ENCODE assay signal across 16 cellular contexts in genomic region chr3:72279631-72280041, GRCh38.
DNase-seq lines count a peak whose midpoint lies in the region; ATAC-seq and TF ChIP-seq lines count a peak whose summit lies in the region.
"Had no signal": no experiment of that assay in that cellular context is flagged by ENCODE, and none has a peak within 500 bp of the region (broad histone marks: within the 10 kb centered on the region; RNA-seq: fewer than 3 reads in every experiment).

No MANE protein-coding gene starts in this region.

- peak overlapping the region; percentile 15 to 38 for H2BK12ac ChIP-seq in mesenchymal stem cell (ENCODE audit: low read length in 2 of 2)

- TF ChIP-seq POLR2A in sigmoid colon (IDR thresholded peaks at IDR 0.05): no peak

- 83% methylated on average over 5 of the region's 6 CpGs for WGBS in mesenchymal stem cell
- 32 to 68% methylated on average over 6 of the region's 6 CpGs for WGBS in sigmoid colon, 2 donors

- peaks cover 13% of the 10 kb centered on the region for H3K4me1 ChIP-seq in A673 (ENCODE audit: insufficient read depth, low read length, poor library complexity, severe bottlenecking)
- H3K4me1 ChIP-seq in mesenchymal stem cell (ENCODE audit: control insufficient read depth, insufficient read depth, low read depth, low read length): peaks cover 3% of the 10 kb centered on the region
- H3K4me1 ChIP-seq in sigmoid colon: peaks cover 0 to 28% (median 18%) of the 10 kb centered on the region in 4 donors
- H3K4me1 ChIP-seq: Caco-2 had no signal

- peak overlapping the region in 1 of 2 experiments; percentile 63 for H3K23ac ChIP-seq in mesenchymal stem cell (ENCODE audit: low read length in 2 of 2)

- BruUV-seq in A673 (replicated peaks; lab: Mats Ljungman, UMichigan): no TSS peak

- no peak overlapping the region for H3K14ac ChIP-seq in mesenchymal stem cell (ENCODE audit: low read length in 2 of 2)

- H3K18ac ChIP-seq in mesenchymal stem cell (ENCODE audit: low read depth in 1 of 2, low read length in 2 of 2): peak overlapping the region in 1 of 2 experiments; percentile 51

- POLR2A ChIA-PET in A673 (lab: Charles Lee; ENCODE audit: low non-redundant PET): interaction anchor here (0.6 to 0.7 kb wide), 2 partner anchors 7 to 583 kb away, joined by 3 to 9 read pairs; no protein-coding TSS in a partner anchor

- no peak for ATAC-seq in HG03521 (IDR thresholded peaks at IDR 0.05; ENCODE audit: unreplicated experiment)
- ATAC-seq: Right ventricle myocardium inferior had no signal

- TF ChIP-seq CTCF in A673 (conservative IDR thresholded peaks at IDR 0.05; ENCODE audit: low read depth, low read length) (no peak), VCaP (conservative IDR thresholded peaks at IDR 0.05) (peak; percentile 15; the same call in 1 of the 2 replicates), sigmoid colon (IDR thresholded peaks at IDR 0.05) (no peak)

- H2BK120ac ChIP-seq in mesenchymal stem cell (ENCODE audit: low read depth, low read length): no peak overlapping the region

- H2AK5ac ChIP-seq in mesenchymal stem cell (ENCODE audit: low read length, severe bottlenecking): no peak overlapping the region

- H4K91ac ChIP-seq in mesenchymal stem cell (ENCODE audit: low read length): no peak overlapping the region

- H3K36me3 ChIP-seq in A673 (ENCODE audit: insufficient read depth, low read length, poor library complexity, severe bottlenecking) (no peaks in the 10 kb centered on the region), mesenchymal stem cell (ENCODE audit: control insufficient read depth in 1 of 2, insufficient read depth in 2 of 2, low read depth in 1 of 2, low read length in 2 of 2) (no peaks in the 10 kb centered on the region), sigmoid colon (no peaks in the 10 kb centered on the region)
- H3K36me3 ChIP-seq: MG63 had no signal

- intact Hi-C loops in A673 (cut with micrococcal nuclease; ENCODE audit: unreplicated experiment) (loop anchor here (10.0 kb wide), 1 partner anchor 545 kb away; no protein-coding TSS in a partner anchor), sigmoid colon (cut with DNase I) (loop anchor here (5.0 to 10.0 kb wide), 2 partner anchors 127 to 165 kb away; partner anchors contain the start of gene RYBP)

- H3K4me3 ChIP-seq in A673 (ENCODE audit: low read depth, low read length, poor library complexity, severe bottlenecking) (no peak overlapping the region), mesenchymal stem cell (ENCODE audit: insufficient read depth in 1 of 2, low read depth in 1 of 2, low read length in 2 of 2) (no peak overlapping the region), sigmoid colon (no peak overlapping the region)
- H3K4me3 ChIP-seq: A549, MG63 had no signal

- H3K4ac ChIP-seq in mesenchymal stem cell (ENCODE audit: low read depth in 1 of 2, low read length in 2 of 2): no peak overlapping the region

- CTCF ChIA-PET in A673 (lab: Charles Lee): no interaction called here

- TF ChIP-seq EP300 in sigmoid colon (IDR thresholded peaks at IDR 0.05): no peak

- peak overlapping the region; percentile 26 for H2BK15ac ChIP-seq in mesenchymal stem cell (ENCODE audit: low read depth, poor library complexity, severe bottlenecking)

- H3K27me3 ChIP-seq in A673 (replicated peaks; ENCODE audit: insufficient read depth, low read depth, low read length, poor library complexity) (no peaks in the 10 kb centered on the region), mesenchymal stem cell (ENCODE audit: control insufficient read depth in 1 of 2, insufficient read depth in 1 of 2, low read length in 2 of 2) (peaks cover 33% of the 10 kb centered on the region in 2 experiments), sigmoid colon (no peaks in the 10 kb centered on the region)
- H3K27me3 ChIP-seq: MG63 had no signal

- DNase-seq in A673 (ENCODE audit: low spot score) (peak; percentile 9), mesenchymal stem cell (no peak), sigmoid colon (no peak), superior temporal gyrus (ENCODE audit: extremely low spot score) (no peak), 8988T (no peak), KG1 (lab: John Stamatoyannopoulos, UW) (no peak)
- DNase-seq: Caco-2, KBM-7, MG63, NCI-H1092 treated with DMSO at 0.1 percent for 48 hours, NCI-H187, NCI-H69 had no signal

- H3K9me3 ChIP-seq in A673 (ENCODE audit: low read depth, low read length, poor library complexity, severe bottlenecking): no peaks in the 10 kb centered on the region
- peaks cover 19% of the 10 kb centered on the region for H3K9me3 ChIP-seq in mesenchymal stem cell (ENCODE audit: control insufficient read depth, low read length)
- no peaks in the 10 kb centered on the region for H3K9me3 ChIP-seq in sigmoid colon
- H3K9me3 ChIP-seq: Caco-2 had no signal

- H2BK5ac ChIP-seq in mesenchymal stem cell (ENCODE audit: low read depth, low read length, poor library complexity, severe bottlenecking): no peak overlapping the region

- H3K27ac ChIP-seq in A673 (ENCODE audit: low read depth, low read length, poor library complexity, severe bottlenecking) (no peak overlapping the region), VCaP (peak overlapping the region; percentile 94), mesenchymal stem cell (ENCODE audit: low read length, poor library complexity, severe bottlenecking) (no peak overlapping the region), sigmoid colon (peak overlapping the region in 3 of 4 donors; percentile 65 to 77 (median 70))
- H3K27ac ChIP-seq: A549 had no signal

- H3K79me1 ChIP-seq in mesenchymal stem cell (replicated peaks; ENCODE audit: low read length, poor library complexity, severe bottlenecking): no peaks in the 10 kb centered on the region

- H4K8ac ChIP-seq in mesenchymal stem cell (ENCODE audit: low read length): no peak overlapping the region

- no peak overlapping the region for H2AFZ ChIP-seq in mesenchymal stem cell (ENCODE audit: low read depth, low read length)

- H3K4me2 ChIP-seq in mesenchymal stem cell (ENCODE audit: low read length, poor library complexity, severe bottlenecking): no peak overlapping the region
- H3K4me2 ChIP-seq: A549 had no signal

- no peak overlapping the region for H3K9ac ChIP-seq in mesenchymal stem cell (ENCODE audit: low read length)

Comparison
In these comparisons a context has a peak if more than half of its experiments do, and no peak if none do; other contexts are left out.
1. H3K27ac ChIP-seq: peak in VCaP (single experiment) and sigmoid colon (3 of 4); none in A673 (single experiment) and mesenchymal stem cell (single experiment).